In the genomic region with DNA sequence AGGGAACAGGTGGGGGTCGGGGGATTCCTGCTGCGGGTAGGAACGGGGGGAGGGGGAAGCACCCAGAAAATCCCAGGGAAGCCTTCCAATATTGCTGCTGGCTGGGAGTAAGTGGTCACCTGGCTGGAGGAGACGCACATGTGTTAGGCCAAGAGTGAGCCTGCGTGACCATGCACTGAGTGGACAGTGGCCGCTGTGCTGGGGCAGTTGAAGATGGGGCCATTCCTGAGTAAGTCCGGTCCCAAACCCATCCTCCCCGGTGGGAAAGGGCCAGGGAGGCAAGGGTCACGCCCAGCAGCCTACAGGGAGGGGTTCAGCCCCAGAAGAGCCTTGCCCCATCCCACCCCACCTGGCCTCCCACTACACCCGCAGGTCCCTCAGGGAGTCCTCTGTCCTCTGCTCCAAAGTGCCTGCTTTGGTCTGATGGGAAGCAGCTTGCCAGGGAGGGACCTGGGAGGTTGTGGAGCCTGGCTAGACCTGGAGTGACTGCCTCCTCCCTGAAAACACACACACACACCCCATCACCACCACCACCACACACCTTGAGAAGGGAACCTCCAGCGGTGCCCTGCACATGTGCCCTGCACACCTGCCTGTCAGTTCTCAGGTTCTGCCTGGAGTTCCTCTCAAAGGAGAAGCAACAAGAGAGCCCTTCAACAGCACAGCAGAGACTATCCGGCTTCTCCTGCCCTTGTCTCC, we compare ENCODE assay signal across 1 cellular context.
TF ChIP-seq lines count a peak whose summit lies in the region.

No MANE protein-coding gene starts in this region.

TF ChIP-seq in H1, 55 proteins besides CTCF, POLR2A, EP300 and RAD21:
- TF ChIP-seq, protein P1, sequence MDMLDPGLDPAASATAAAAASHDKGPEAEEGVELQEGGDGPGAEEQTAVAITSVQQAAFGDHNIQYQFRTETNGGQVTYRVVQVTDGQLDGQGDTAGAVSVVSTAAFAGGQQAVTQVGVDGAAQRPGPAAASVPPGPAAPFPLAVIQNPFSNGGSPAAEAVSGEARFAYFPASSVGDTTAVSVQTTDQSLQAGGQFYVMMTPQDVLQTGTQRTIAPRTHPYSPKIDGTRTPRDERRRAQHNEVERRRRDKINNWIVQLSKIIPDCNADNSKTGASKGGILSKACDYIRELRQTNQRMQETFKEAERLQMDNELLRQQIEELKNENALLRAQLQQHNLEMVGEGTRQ (IDR thresholded peaks at IDR 0.05; ENCODE audit: low read length), result no peak
